Comparison of ENCODE assay signal across 11 cellular contexts in genomic region chr7:5779108-5779507, GRCh38. TPM values are rescaled to one million over a fixed set of nuclear protein-coding genes. Genes with fewer than 3 reads are reported as not detected.
DNase-seq lines count a peak whose midpoint lies in the region; ATAC-seq and TF ChIP-seq lines count a peak whose summit lies in the region.
"Had no signal": no experiment of that assay in that cellular context is flagged by ENCODE, and none has a peak within 500 bp of the region (broad histone marks: within the 10 kb centered on the region; RNA-seq: fewer than 3 reads in every experiment).

No MANE protein-coding gene starts in this region.

- no peak overlapping the region for H3K4me2 ChIP-seq in mammary epithelial cell (ENCODE audit: insufficient read depth, low read depth, low read length)

- DNase-seq in MCF 10A (ENCODE audit: unreplicated experiment) (no peak), mammary epithelial cell (no peak), T-cell (no peak), glutamatergic neuron (no peak), type B pancreatic cell (ENCODE audit: extremely low spot score, unreplicated experiment) (no peak), pons (ENCODE audit: low spot score) (no peak)
- DNase-seq in stimulated activated CD4-positive, alpha-beta T cell treated with anti-CD3 and anti-CD28 coated beads, Interleukin-15, amount 100 ng/mL, for 24 hours, result no peak
- DNase-seq: AML-193, NCI-H2029, NCI-H526 treated with DMSO at 0.1 percent for 48 hours had no signal

- no peak overlapping the region for H2AFZ ChIP-seq in mammary epithelial cell (ENCODE audit: low read depth, low read length)

- no peaks in the 10 kb centered on the region for H3K27me3 ChIP-seq in mammary epithelial cell (ENCODE audit: insufficient read depth, low read length)

- H3K9me3 ChIP-seq in mammary epithelial cell (replicated peaks; ENCODE audit: insufficient read depth, low read length), result no peaks in the 10 kb centered on the region

- intact Hi-C loops in MCF 10A (cut with micrococcal nuclease), result no loop called here
- intact Hi-C loops in mammary epithelial cell (cut with micrococcal nuclease), result no loop called here

- in situ Hi-C loops in mammary epithelial cell (cut with MboI; ENCODE audit: low sequenced_read_pairs in 2 of 2), result no loop called here

- peaks cover 12% of the 10 kb centered on the region for H3K4me1 ChIP-seq in mammary epithelial cell (ENCODE audit: insufficient read depth, low read length)

- H3K27ac Mint-ChIP-seq in MCF 10A (ENCODE audit: low read depth, unreplicated experiment), result no peak overlapping the region
- no peak overlapping the region for H3K27ac Mint-ChIP-seq in T-cell
- no peak overlapping the region for H3K27ac Mint-ChIP-seq in glutamatergic neuron (ENCODE audit: unreplicated experiment)
- H3K27ac Mint-ChIP-seq in type B pancreatic cell, result no peak overlapping the region

- CTCF ChIA-PET in MCF 10A (lab: Yijun Ruan, JAX), result interaction anchor here (1.4 kb wide), 1 partner anchor 12 kb away, joined by 4 read pairs; no protein-coding TSS in a partner anchor
- CTCF ChIA-PET in mammary epithelial cell (lab: Charles Lee; ENCODE audit: low non-redundant PET), result no interaction called here
- CTCF ChIA-PET in T-cell (lab: Charles Lee), result interaction anchor here in 1 of 2 donors (0.6 kb wide), 1 partner anchor 72 kb away, joined by 3 read pairs; no protein-coding TSS in a partner anchor

- H3K4me1 Mint-ChIP-seq in MCF 10A (ENCODE audit: insufficient read depth, unreplicated experiment), result peaks cover 11% of the 10 kb centered on the region
- H3K4me1 Mint-ChIP-seq in T-cell, result peaks cover 55 to 63% (median 56%) of the 10 kb centered on the region in 3 donors
- H3K4me1 Mint-ChIP-seq in glutamatergic neuron (ENCODE audit: low read depth, unreplicated experiment), result no peaks in the 10 kb centered on the region
- H3K4me1 Mint-ChIP-seq in type B pancreatic cell (ENCODE audit: unreplicated experiment), result peaks cover 7% of the 10 kb centered on the region

- H3K9ac ChIP-seq in mammary epithelial cell (ENCODE audit: insufficient read depth, low read length), result no peak overlapping the region

- H3K4me3 Mint-ChIP-seq in MCF 10A (ENCODE audit: unreplicated experiment) (no peak overlapping the region), T-cell (peak overlapping the region; percentile 52 to 84 (median 57)), glutamatergic neuron (ENCODE audit: unreplicated experiment) (peak overlapping the region; percentile 8), type B pancreatic cell (peak overlapping the region; percentile 64)

- H3K9me3 Mint-ChIP-seq in MCF 10A (ENCODE audit: unreplicated experiment) (no peaks in the 10 kb centered on the region), T-cell (no peaks in the 10 kb centered on the region), glutamatergic neuron (ENCODE audit: unreplicated experiment) (no peaks in the 10 kb centered on the region), type B pancreatic cell (no peaks in the 10 kb centered on the region)

- no peaks in the 10 kb centered on the region for H4K20me1 ChIP-seq in mammary epithelial cell (ENCODE audit: insufficient read depth, low read length)

- H3K27me3 Mint-ChIP-seq in MCF 10A (ENCODE audit: insufficient read depth, unreplicated experiment), result no peaks in the 10 kb centered on the region
- H3K27me3 Mint-ChIP-seq in T-cell, result no peaks in the 10 kb centered on the region
- H3K27me3 Mint-ChIP-seq in glutamatergic neuron (ENCODE audit: unreplicated experiment), result no peaks in the 10 kb centered on the region
- no peaks in the 10 kb centered on the region for H3K27me3 Mint-ChIP-seq in type B pancreatic cell

- H3K79me2 ChIP-seq in mammary epithelial cell (ENCODE audit: insufficient read depth, low read length), result peaks cover 68% of the 10 kb centered on the region

- WGBS in mammary epithelial cell (ENCODE audit: low coverage, missing lambda C conversion rate), result 61% methylated on average over 4 of the region's 4 CpGs

- H3K36me3 ChIP-seq in mammary epithelial cell (ENCODE audit: insufficient read depth, low read length), result peaks cover 8% of the 10 kb centered on the region

- dilution Hi-C loops in mammary epithelial cell (cut with HindIII; ENCODE audit: low sequenced_read_pairs), result no loop called here

- peaks cover 20% of the 10 kb centered on the region for H3K36me3 Mint-ChIP-seq in MCF 10A (ENCODE audit: insufficient read depth, unreplicated experiment)
- peaks cover 6% of the 10 kb centered on the region for H3K36me3 Mint-ChIP-seq in T-cell
- H3K36me3 Mint-ChIP-seq in glutamatergic neuron (ENCODE audit: unreplicated experiment), result no peaks in the 10 kb centered on the region
- H3K36me3 Mint-ChIP-seq in type B pancreatic cell, result peaks cover 14% of the 10 kb centered on the region

- POLR2A ChIA-PET in MCF 10A (lab: Yijun Ruan, JAX), result interaction anchor here (0.6 kb wide), 1 partner anchor 147 kb away, joined by 3 read pairs; no protein-coding TSS in a partner anchor
- POLR2A ChIA-PET in T-cell (lab: Charles Lee), result interaction anchor here (0.6 kb wide), 5 partner anchors 12 to 508 kb away, joined by 3 to 10 read pairs (median 4); no protein-coding TSS in a partner anchor

- TSS peak; percentile 32 for BruUV-seq in MCF 10A (replicated peaks; lab: Mats Ljungman, UMichigan)
- BruUV-seq in mammary epithelial cell (replicated peaks; lab: Mats Ljungman, UMichigan), result no TSS peak

- ATAC-seq in T-cell (replicated peaks in 1 of 4) (no peak), GM19035 (IDR thresholded peaks at IDR 0.05; ENCODE audit: unreplicated experiment) (no peak)

- no peak overlapping the region for H3K27ac ChIP-seq in mammary epithelial cell (ENCODE audit: insufficient read depth, low read depth, low read length)

- no peak overlapping the region for H3K4me3 ChIP-seq in mammary epithelial cell (replicated peaks in 1 of 3; ENCODE audit: insufficient read depth in 1 of 3, low read depth in 2 of 3, low read length in 3 of 3)

- TF ChIP-seq CTCF in MCF 10A (IDR thresholded peaks at IDR 0.05; ENCODE audit: unreplicated experiment) (no peak), mammary epithelial cell (conservative IDR thresholded peaks at IDR 0.05 in 1 of 2, IDR thresholded peaks at IDR 0.05 in 1 of 2; ENCODE audit: extremely low read depth in 1 of 2, insufficient read depth in 1 of 2, low read depth in 1 of 2, low read length in 2 of 2) (no peak), glutamatergic neuron (IDR thresholded peaks at IDR 0.05; ENCODE audit: partially characterized antibody, unreplicated experiment) (no peak), type B pancreatic cell (conservative IDR thresholded peaks at IDR 0.05) (no peak)

RNA-seq across cellular contexts. Expression of gene RNF216, which starts 2.4 kb away (rescaled TPM):
- 26.4 and 31.0 TPM in 2 replicates for total RNA-seq in MCF 10A (2022)
- 10 to 100 TPM; 26.6 to 32.0 TPM for total RNA-seq in mammary epithelial cell
- 14.4 TPM for polyA plus RNA-seq in mammary epithelial cell
- 39.7 TPM for polyA minus RNA-seq in mammary epithelial cell
- total RNA-seq in T-cell, result 10 to 100 TPM; 79.5 to 96.6 (median 87.4) TPM
- total RNA-seq in glutamatergic neuron (ENCODE audit: unreplicated experiment), result 29.1 TPM
- 26.9 and 35.8 TPM in 2 replicates for total RNA-seq in type B pancreatic cell (ENCODE audit: low replicate concordance)
